ENCODE assay signal across 25 cellular contexts in genomic region chr12:121549075-121549474, GRCh38.
"Had no signal": no experiment of that assay in that cellular context is flagged by ENCODE, and none has a peak within 500 bp of the region (broad histone marks: within the 10 kb centered on the region; RNA-seq: fewer than 3 reads in every experiment).

No MANE protein-coding gene starts in this region.

- H3K4me2 ChIP-seq: neural progenitor cell had no signal

- FAIRE-seq: islet of Langerhans, kidney had no signal

- H2AFZ ChIP-seq: neural progenitor cell had no signal

- H3K9me3 ChIP-seq: left lung, ovary, right atrium auricular region, suprapubic skin, thoracic aorta, tibial nerve, uterus had no signal

- H3K9ac ChIP-seq: neural progenitor cell had no signal

- H3K36me3 ChIP-seq: ovary, uterus had no signal

- H3K4me1 ChIP-seq: neural progenitor cell, right atrium auricular region, tibial nerve, uterus had no signal

- DNase-seq: hypothalamus; immature natural killer cell; left colon; left lung; mesendoderm; naive B cell; natural killer cell; nephron progenitor cell; ovary; stimulated activated CD4-positive, alpha-beta T cell treated with anti-CD3 and anti-CD28 coated beads, Interleukin-12 subunit alpha, Interleukin-12 subunit beta, amount 100 ng/mL, for 4 hours; stimulated activated CD4-positive, alpha-beta T cell treated with anti-CD3 and anti-CD28 coated beads, Interleukin-15, amount 100 ng/mL, for 24 hours; stimulated activated CD4-positive, alpha-beta T cell treated with anti-CD3 and anti-CD28 coated beads, Interleukin-2, amount 100 ng/mL, for 24 hours; stimulated activated CD4-positive, alpha-beta T cell treated with anti-CD3 and anti-CD28 coated beads, Interleukin-4, amount 100 ng/mL, for 1 hour; stimulated activated naive B cell treated with anti-CD40 and anti-IgM and Interleukin-4, amounts not matched to agents 10 μg/mL and 1 μg/mL and 100 μg/mL, for 72 hours; uterus had no signal

- H3K27me3 ChIP-seq: left lung, neural progenitor cell, ovary, right atrium auricular region, suprapubic skin, tibial nerve, uterus had no signal

- H3K27ac ChIP-seq: left lung, neural progenitor cell, ovary, right atrium auricular region, skin epidermis, suprapubic skin, thoracic aorta, tibial nerve, uterus had no signal

- H3K4me3 ChIP-seq: left lung, lung, neural progenitor cell, ovary, right atrium auricular region, skin epidermis, suprapubic skin, thoracic aorta, tibial nerve, uterus had no signal

- ATAC-seq: left colon; left lung; natural killer cell; sciatic nerve; stimulated activated naive B cell treated with anti-CD40 and anti-IgM and Interleukin-4, amounts not matched to agents 10 μg/mL and 1 μg/mL and 100 μg/mL, for 72 hours had no signal
